8 cellular contexts compared by ENCODE assay signal in genomic region chr9:129495422-129496186, GRCh38.
DNase-seq lines count a peak whose midpoint lies in the region; ATAC-seq, FAIRE-seq and TF ChIP-seq lines count a peak whose summit lies in the region.

No MANE protein-coding gene starts in this region.

- H3K9ac ChIP-seq in GM12878 (ENCODE audit: control insufficient read depth, insufficient read depth, low read length), result no peak overlapping the region

- BruUV-seq in GM12878 (replicated peaks; lab: Mats Ljungman, UMichigan), result no TSS peak

- H3K4me2 ChIP-seq in GM12878 (ENCODE audit: control insufficient read depth, insufficient read depth), result peak overlapping the region; percentile 87

- H3K4me3 ChIP-seq in GM12878, result peak overlapping the region; percentile 41; the same call in 1 of the 2 replicates
- peak overlapping the region; percentile 52 for H3K4me3 ChIP-seq in urinary bladder (ENCODE audit: low read depth, low read length)

- no peak for FAIRE-seq in GM12878 (lab: Jason Lieb, UNC)

- no peak for TF ChIP-seq EP300 in GM12878 (IDR thresholded peaks at IDR 0.05; ENCODE audit: borderline replicate concordance in 1 of 2, control insufficient read depth in 1 of 2, low read depth in 2 of 2, low read length in 2 of 2)

- peak; percentile 42 to 58 for DNase-seq in NCI-H1930 (lab: John Stamatoyannopoulos, UW)
- DNase-seq in UCSD-AML1 (lab: John Stamatoyannopoulos, UW; ENCODE audit: unreplicated experiment), result peak; percentile 87
- DNase-seq in GM12878 (ENCODE audit: low read depth, low spot score), result no peak
- DNase-seq in hippocampal formation (lab: John Stamatoyannopoulos, UW), result peak; percentile 73 to 88
- DNase-seq in putamen (ENCODE audit: low spot score), result peak; percentile 91

- CTCF ChIA-PET in GM12878 (lab: Yijun Ruan, JAX), result interaction anchor here (1.0 kb wide), 1 partner anchor 355 kb away, joined by 3 read pairs; no protein-coding TSS in a partner anchor

- H3K27me3 ChIP-seq in GM12878 (replicated peaks in 1 of 2; ENCODE audit: control insufficient read depth in 2 of 2, insufficient read depth in 2 of 2, low read length in 1 of 2), result peaks cover 4 to 9% of the 10 kb centered on the region in 2 experiments

- intact Hi-C loops in GM12878 (cut with micrococcal nuclease; ENCODE audit: unreplicated experiment), result loop anchor here (10.0 kb wide), 1 partner anchor 321 kb away; the partner anchor contains the start of gene IER5L

- RAD21 ChIA-PET in GM12878 (lab: Charles Lee; ENCODE audit: unreplicated experiment), result interaction anchor here (0.7 to 1.8 kb wide), 6 partner anchors 36 to 354 kb away, joined by 3 to 19 read pairs (median 4); no protein-coding TSS in a partner anchor

- no peaks in the 10 kb centered on the region for H4K20me1 ChIP-seq in GM12878 (ENCODE audit: control insufficient read depth, insufficient read depth)

- peaks cover 9% of the 10 kb centered on the region for H3K4me1 ChIP-seq in GM12878 (ENCODE audit: control insufficient read depth, insufficient read depth, low read length)
- no peaks in the 10 kb centered on the region for H3K4me1 ChIP-seq in urinary bladder (ENCODE audit: insufficient read depth)

- 35% methylated on average over 43 of the region's 43 CpGs for WGBS in GM12878 (ENCODE audit: insufficient coverage, insufficient replicate concordance, low lambda C conversion rate, missing lambda C conversion rate)
- WGBS in urinary bladder, result 12% methylated on average over 43 of the region's 43 CpGs

- in situ Hi-C loops in GM12878 (cut with MboI), result no loop called here

- SMC1A ChIA-PET in GM12878 (lab: Charles Lee; ENCODE audit: uncharacterized antibody, unreplicated experiment), result interaction anchor here (0.8 to 1.0 kb wide), 2 partner anchors 36 to 129 kb away, joined by 3 to 4 read pairs; no protein-coding TSS in a partner anchor

- ATAC-seq in GM18502 (IDR thresholded peaks at IDR 0.05; ENCODE audit: poor library complexity, unreplicated experiment) (peak; percentile 50), GM12878 (peak; percentile 80), HG03139 (IDR thresholded peaks at IDR 0.05; ENCODE audit: unreplicated experiment) (no peak)

- H3K36me3 ChIP-seq in GM12878 (ENCODE audit: control insufficient read depth in 2 of 2, insufficient read depth in 2 of 2, low read length in 1 of 2) (no peaks in the 10 kb centered on the region), urinary bladder (ENCODE audit: insufficient read depth) (no peaks in the 10 kb centered on the region)

- peak overlapping the region; percentile 39; the same call in 1 of the 2 replicates for H2AFZ ChIP-seq in GM12878 (ENCODE audit: control insufficient read depth, low read depth, low read length)

- H3K79me2 ChIP-seq in GM12878 (ENCODE audit: control insufficient read depth, insufficient read depth, low read length), result no peaks in the 10 kb centered on the region

- TF ChIP-seq CTCF in GM12878 (IDR thresholded peaks at IDR 0.05 in 2 of 3, conservative IDR thresholded peaks at IDR 0.05 in 1 of 3; ENCODE audit: control insufficient read depth in 2 of 3, extremely low read depth in 1 of 3, insufficient read depth in 1 of 3, low read depth in 3 of 3, low read length in 3 of 3), result no peak

- POLR2A ChIA-PET in GM12878 (lab: Charles Lee), result interaction anchor here (1.1 kb wide), 1 partner anchor 37 kb away, joined by 3 read pairs; no protein-coding TSS in a partner anchor

- H3K9me3 ChIP-seq in GM12878 (replicated peaks; ENCODE audit: control insufficient read depth, insufficient read depth, low read length), result no peaks in the 10 kb centered on the region

- H3K27ac ChIP-seq in GM12878 (ENCODE audit: control insufficient read depth, insufficient read depth), result no peak overlapping the region
- H3K27ac ChIP-seq in urinary bladder (ENCODE audit: low read depth), result peak overlapping the region; percentile 98

- no peak for TF ChIP-seq RAD21 in GM12878 (IDR thresholded peaks at IDR 0.05; ENCODE audit: insufficient read depth, low read depth, low read length)

- TF ChIP-seq POLR2A in GM12878 (IDR thresholded peaks at IDR 0.05; ENCODE audit: low read depth, low read length), result no peak

TF ChIP-seq in GM12878, 131 proteins besides CTCF, POLR2A, EP300 and RAD21:
- TF ChIP-seq, protein P1, sequence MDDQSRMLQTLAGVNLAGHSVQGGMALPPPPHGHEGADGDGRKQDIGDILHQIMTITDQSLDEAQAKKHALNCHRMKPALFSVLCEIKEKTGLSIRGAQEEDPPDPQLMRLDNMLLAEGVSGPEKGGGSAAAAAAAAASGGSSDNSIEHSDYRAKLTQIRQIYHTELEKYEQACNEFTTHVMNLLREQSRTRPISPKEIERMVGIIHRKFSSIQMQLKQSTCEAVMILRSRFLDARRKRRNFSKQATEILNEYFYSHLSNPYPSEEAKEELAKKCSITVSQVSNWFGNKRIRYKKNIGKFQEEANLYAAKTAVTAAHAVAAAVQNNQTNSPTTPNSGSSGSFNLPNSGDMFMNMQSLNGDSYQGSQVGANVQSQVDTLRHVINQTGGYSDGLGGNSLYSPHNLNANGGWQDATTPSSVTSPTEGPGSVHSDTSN (IDR thresholded peaks at IDR 0.05; ENCODE audit: insufficient replicate concordance, low read depth, low read length), result peak; percentile 88
- TF ChIP-seq GATAD2B (conservative IDR thresholded peaks at IDR 0.05; ENCODE audit: low read depth) (no peak), ZNF622 (IDR thresholded peaks at IDR 0.05) (no peak), ATF7 (IDR thresholded peaks at IDR 0.05; ENCODE audit: low read depth) (peak; percentile 92), NR2F1 (conservative IDR thresholded peaks at IDR 0.05) (peak; percentile 85)
- TF ChIP-seq, protein P2, sequence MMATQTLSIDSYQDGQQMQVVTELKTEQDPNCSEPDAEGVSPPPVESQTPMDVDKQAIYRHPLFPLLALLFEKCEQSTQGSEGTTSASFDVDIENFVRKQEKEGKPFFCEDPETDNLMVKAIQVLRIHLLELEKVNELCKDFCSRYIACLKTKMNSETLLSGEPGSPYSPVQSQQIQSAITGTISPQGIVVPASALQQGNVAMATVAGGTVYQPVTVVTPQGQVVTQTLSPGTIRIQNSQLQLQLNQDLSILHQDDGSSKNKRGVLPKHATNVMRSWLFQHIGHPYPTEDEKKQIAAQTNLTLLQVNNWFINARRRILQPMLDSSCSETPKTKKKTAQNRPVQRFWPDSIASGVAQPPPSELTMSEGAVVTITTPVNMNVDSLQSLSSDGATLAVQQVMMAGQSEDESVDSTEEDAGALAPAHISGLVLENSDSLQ (IDR thresholded peaks at IDR 0.05), result peak; percentile 95
- TF ChIP-seq, protein P3, sequence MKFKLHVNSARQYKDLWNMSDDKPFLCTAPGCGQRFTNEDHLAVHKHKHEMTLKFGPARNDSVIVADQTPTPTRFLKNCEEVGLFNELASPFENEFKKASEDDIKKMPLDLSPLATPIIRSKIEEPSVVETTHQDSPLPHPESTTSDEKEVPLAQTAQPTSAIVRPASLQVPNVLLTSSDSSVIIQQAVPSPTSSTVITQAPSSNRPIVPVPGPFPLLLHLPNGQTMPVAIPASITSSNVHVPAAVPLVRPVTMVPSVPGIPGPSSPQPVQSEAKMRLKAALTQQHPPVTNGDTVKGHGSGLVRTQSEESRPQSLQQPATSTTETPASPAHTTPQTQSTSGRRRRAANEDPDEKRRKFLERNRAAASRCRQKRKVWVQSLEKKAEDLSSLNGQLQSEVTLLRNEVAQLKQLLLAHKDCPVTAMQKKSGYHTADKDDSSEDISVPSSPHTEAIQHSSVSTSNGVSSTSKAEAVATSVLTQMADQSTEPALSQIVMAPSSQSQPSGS (IDR thresholded peaks at IDR 0.05; ENCODE audit: low read length), result peak; percentile 84
